1 cellular context compared by ENCODE assay signal in the genomic region with DNA sequence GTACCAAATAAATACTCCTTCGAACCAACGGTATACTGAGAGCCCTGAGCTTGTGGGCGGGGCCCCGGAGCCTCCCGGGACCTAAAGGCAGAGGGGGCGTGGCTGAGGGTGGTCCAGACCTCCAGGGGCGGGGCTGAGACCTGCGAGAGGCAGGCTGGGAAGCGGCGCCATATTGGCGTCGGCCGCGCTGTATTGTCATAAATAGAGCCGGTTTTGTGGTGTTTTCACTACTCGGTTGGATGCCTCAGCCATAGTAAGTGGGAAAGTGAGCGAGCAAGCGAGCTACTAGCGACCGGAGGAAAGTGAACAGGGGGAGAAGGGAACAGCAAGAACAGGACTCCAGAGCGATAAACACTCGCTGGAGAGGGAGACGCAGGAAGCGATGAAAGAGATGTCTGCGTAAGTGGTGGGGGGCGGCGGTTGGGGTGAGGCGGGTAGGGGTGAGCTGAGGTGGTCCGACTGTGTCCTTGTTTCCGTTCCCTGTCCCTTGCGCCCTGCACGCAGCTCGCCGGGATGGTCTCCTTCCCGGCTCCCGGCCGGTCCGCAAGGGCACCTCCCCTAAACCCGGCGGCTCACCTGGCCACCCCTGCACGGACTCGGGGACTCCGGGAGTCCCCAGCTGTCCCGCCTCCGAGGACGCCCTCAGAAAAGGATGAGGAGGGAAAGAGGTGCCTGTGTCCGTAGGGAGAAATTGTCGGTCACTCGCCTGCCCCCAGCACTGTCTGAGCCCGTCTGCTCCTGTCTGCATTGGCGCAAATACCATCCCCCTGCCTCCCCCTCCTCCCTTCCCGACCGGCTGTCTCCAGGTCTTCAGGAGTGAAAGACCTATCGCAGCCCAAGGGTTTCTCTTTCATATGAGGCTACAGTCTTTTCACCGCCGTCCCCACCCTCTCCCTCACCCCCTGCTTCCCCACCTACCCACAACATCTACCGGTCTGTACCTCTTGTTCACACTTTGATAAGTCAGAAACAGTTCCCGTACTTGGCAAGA.
TF ChIP-seq lines count a peak whose summit lies in the region.

A gene (plus strand): TSS at position 172 of the 991 bp plus-strand sequence. CDS start 211 bp downstream, at position 383.

TF ChIP-seq in HepG2, 621 proteins besides CTCF, POLR2A, EP300 and RAD21 (continued from another document):
- TF ChIP-seq, protein P1, sequence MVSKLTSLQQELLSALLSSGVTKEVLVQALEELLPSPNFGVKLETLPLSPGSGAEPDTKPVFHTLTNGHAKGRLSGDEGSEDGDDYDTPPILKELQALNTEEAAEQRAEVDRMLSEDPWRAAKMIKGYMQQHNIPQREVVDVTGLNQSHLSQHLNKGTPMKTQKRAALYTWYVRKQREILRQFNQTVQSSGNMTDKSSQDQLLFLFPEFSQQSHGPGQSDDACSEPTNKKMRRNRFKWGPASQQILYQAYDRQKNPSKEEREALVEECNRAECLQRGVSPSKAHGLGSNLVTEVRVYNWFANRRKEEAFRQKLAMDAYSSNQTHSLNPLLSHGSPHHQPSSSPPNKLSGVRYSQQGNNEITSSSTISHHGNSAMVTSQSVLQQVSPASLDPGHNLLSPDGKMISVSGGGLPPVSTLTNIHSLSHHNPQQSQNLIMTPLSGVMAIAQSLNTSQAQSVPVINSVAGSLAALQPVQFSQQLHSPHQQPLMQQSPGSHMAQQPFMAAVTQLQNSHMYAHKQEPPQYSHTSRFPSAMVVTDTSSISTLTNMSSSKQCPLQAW (CRISPR knock-in tag; IDR thresholded peaks at IDR 0.05), result peak; percentile 76
- TF ChIP-seq ZNF350 (CRISPR knock-in tag; IDR thresholded peaks at IDR 0.05; ENCODE audit: borderline replicate concordance, low read depth), result 0 out of 2 replicates have a peak, but pooled peaks have one; percentile 53
- TF ChIP-seq ZNF337 (CRISPR knock-in tag; IDR thresholded peaks at IDR 0.05; ENCODE audit: borderline replicate concordance, low read depth), result no peak
- TF ChIP-seq, protein P2, sequence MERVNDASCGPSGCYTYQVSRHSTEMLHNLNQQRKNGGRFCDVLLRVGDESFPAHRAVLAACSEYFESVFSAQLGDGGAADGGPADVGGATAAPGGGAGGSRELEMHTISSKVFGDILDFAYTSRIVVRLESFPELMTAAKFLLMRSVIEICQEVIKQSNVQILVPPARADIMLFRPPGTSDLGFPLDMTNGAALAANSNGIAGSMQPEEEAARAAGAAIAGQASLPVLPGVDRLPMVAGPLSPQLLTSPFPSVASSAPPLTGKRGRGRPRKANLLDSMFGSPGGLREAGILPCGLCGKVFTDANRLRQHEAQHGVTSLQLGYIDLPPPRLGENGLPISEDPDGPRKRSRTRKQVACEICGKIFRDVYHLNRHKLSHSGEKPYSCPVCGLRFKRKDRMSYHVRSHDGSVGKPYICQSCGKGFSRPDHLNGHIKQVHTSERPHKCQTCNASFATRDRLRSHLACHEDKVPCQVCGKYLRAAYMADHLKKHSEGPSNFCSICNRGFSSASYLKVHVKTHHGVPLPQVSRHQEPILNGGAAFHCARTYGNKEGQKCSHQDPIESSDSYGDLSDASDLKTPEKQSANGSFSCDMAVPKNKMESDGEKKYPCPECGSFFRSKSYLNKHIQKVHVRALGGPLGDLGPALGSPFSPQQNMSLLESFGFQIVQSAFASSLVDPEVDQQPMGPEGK (CRISPR knock-in tag; IDR thresholded peaks at IDR 0.05), result peak; percentile 28; the same call in 1 of the 2 replicates
- peak; percentile 76; the same call in 1 of the 2 replicates for TF ChIP-seq SNAPC2 (CRISPR knock-in tag; IDR thresholded peaks at IDR 0.05)
- TF ChIP-seq NFATC3 (CRISPR knock-in tag; IDR thresholded peaks at IDR 0.05), result no peak
- no peak for TF ChIP-seq JUNB (CRISPR knock-in tag; IDR thresholded peaks at IDR 0.05; ENCODE audit: borderline replicate concordance)
- no peak for TF ChIP-seq CHD2 (IDR thresholded peaks at IDR 0.05; ENCODE audit: low read depth, low read length)
- TF ChIP-seq SMYD3 (CRISPR knock-in tag; IDR thresholded peaks at IDR 0.05), result no peak
- peak; percentile 81; the same call in 1 of the 2 replicates for TF ChIP-seq TSC22D2 (CRISPR knock-in tag; IDR thresholded peaks at IDR 0.05; ENCODE audit: borderline replicate concordance)
- no peak for TF ChIP-seq SP140L (CRISPR knock-in tag; IDR thresholded peaks at IDR 0.05; ENCODE audit: borderline replicate concordance)
- 0 out of 2 replicates have a peak, but pooled peaks have one; percentile 54 for TF ChIP-seq ZSCAN21 (CRISPR knock-in tag; IDR thresholded peaks at IDR 0.05; ENCODE audit: borderline replicate concordance)
